8 cellular contexts compared by ENCODE assay signal in genomic region chr19:531753-532571, GRCh38. TPM values are rescaled to one million over a fixed set of nuclear protein-coding genes. Genes with fewer than 3 reads are reported as not detected.
DNase-seq lines count a peak whose midpoint lies in the region; ATAC-seq and TF ChIP-seq lines count a peak whose summit lies in the region.

TSS of gene CDC34 (plus strand) at chr19:531760. CDS start at chr19:531932, 172 bp downstream.

- peaks cover 41% of the 10 kb centered on the region for H3K36me3 Mint-ChIP-seq in dendritic cell treated with granulocyte-macrophage colony-stimulating factor and Interleukin-4, amounts not matched to agents 40 ng/mL and 50 ng/mL, for 4 days (ENCODE audit: low read depth)
- H3K36me3 Mint-ChIP-seq in type B pancreatic cell, result no peaks in the 10 kb centered on the region

- H2BK5ac ChIP-seq in mesendoderm (ENCODE audit: low read length), result peak within 1 kb of the TSS; percentile 84

- WGBS in mesendoderm (ENCODE audit: extremely low coverage, insufficient coverage, low lambda C conversion rate), result no CpG with 5 or more reads among the region's 84 CpGs

- no peak within 1 kb of the TSS for H2BK120ac ChIP-seq in mesendoderm (ENCODE audit: low read depth, low read length)

- no peaks in the 10 kb centered on the region for H3K27me3 ChIP-seq in mesendoderm (ENCODE audit: insufficient read depth, low read length, poor library complexity)

- TF ChIP-seq CTCF in GM12864 (IDR thresholded peaks at IDR 0.05; ENCODE audit: low read depth, low read length, missing control alignments) (no peak), type B pancreatic cell (conservative IDR thresholded peaks at IDR 0.05) (no peak)

- H4K5ac ChIP-seq in mesendoderm (ENCODE audit: low read length), result no peak within 1 kb of the TSS

- peak within 1 kb of the TSS; percentile 100 for H3K56ac ChIP-seq in mesendoderm (ENCODE audit: low read length)

- peak within 1 kb of the TSS; percentile 89 for H3K23ac ChIP-seq in mesendoderm (ENCODE audit: low read length)

- no peaks in the 10 kb centered on the region for H3K36me3 ChIP-seq in mesendoderm (ENCODE audit: control insufficient read depth, insufficient read depth, low read length)

- H3K4me2 ChIP-seq in mesendoderm (ENCODE audit: low read length), result peak within 1 kb of the TSS; percentile 95

- H3K79me2 ChIP-seq in mesendoderm (ENCODE audit: control insufficient read depth, insufficient read depth, low read length), result peaks cover 35% of the 10 kb centered on the region

- H3K27me3 Mint-ChIP-seq in dendritic cell treated with granulocyte-macrophage colony-stimulating factor and Interleukin-4, amounts not matched to agents 40 ng/mL and 50 ng/mL, for 4 days, result peaks cover 8% of the 10 kb centered on the region
- no peaks in the 10 kb centered on the region for H3K27me3 Mint-ChIP-seq in type B pancreatic cell

- H4K8ac ChIP-seq in mesendoderm (ENCODE audit: low read depth, low read length), result no peak within 1 kb of the TSS

- H3K9me3 Mint-ChIP-seq in dendritic cell treated with granulocyte-macrophage colony-stimulating factor and Interleukin-4, amounts not matched to agents 40 ng/mL and 50 ng/mL, for 4 days, result no peaks in the 10 kb centered on the region
- no peaks in the 10 kb centered on the region for H3K9me3 Mint-ChIP-seq in type B pancreatic cell

- H3K4me3 Mint-ChIP-seq in dendritic cell treated with granulocyte-macrophage colony-stimulating factor and Interleukin-4, amounts not matched to agents 40 ng/mL and 50 ng/mL, for 4 days, result peak within 1 kb of the TSS; percentile 92
- peak within 1 kb of the TSS; percentile 96 for H3K4me3 Mint-ChIP-seq in type B pancreatic cell

- peak within 1 kb of the TSS; percentile 97 for H3K9ac ChIP-seq in mesendoderm (ENCODE audit: low read length)

- no peak within 1 kb of the TSS for H2BK15ac ChIP-seq in mesendoderm (replicated peaks; ENCODE audit: low read depth)

- intact Hi-C loops in dendritic cell treated with granulocyte-macrophage colony-stimulating factor and Interleukin-4, amounts not matched to agents 40 ng/mL and 50 ng/mL, for 4 days (cut with micrococcal nuclease), result loop anchor here (5.0 kb wide), 1 partner anchor 40 kb away; the partner anchor contains the start of gene BSG

- peaks cover 46% of the 10 kb centered on the region for H3K4me1 Mint-ChIP-seq in dendritic cell treated with granulocyte-macrophage colony-stimulating factor and Interleukin-4, amounts not matched to agents 40 ng/mL and 50 ng/mL, for 4 days (ENCODE audit: low read depth)
- peaks cover 9% of the 10 kb centered on the region for H3K4me1 Mint-ChIP-seq in type B pancreatic cell (ENCODE audit: unreplicated experiment)

- H2AK5ac ChIP-seq in mesendoderm (ENCODE audit: low read length), result peak within 1 kb of the TSS; percentile 51

- H3K79me1 ChIP-seq in mesendoderm (ENCODE audit: low read length), result peaks cover 17% of the 10 kb centered on the region

- peaks cover 4% of the 10 kb centered on the region for H3K4me1 ChIP-seq in mesendoderm (ENCODE audit: control insufficient read depth, low read depth, low read length)

- H3K27ac ChIP-seq in mesendoderm (ENCODE audit: low read depth, low read length), result peak within 1 kb of the TSS; percentile 98

- DNase-seq in GM12864 (ENCODE audit: low read depth) (no peak), NCI-H69 (lab: John Stamatoyannopoulos, UW) (peak; percentile 55), mesendoderm (no peak), type B pancreatic cell (ENCODE audit: extremely low spot score, unreplicated experiment) (no peak), cortex of kidney (lab: John Stamatoyannopoulos, UW) (no peak)

- H3K27ac Mint-ChIP-seq in dendritic cell treated with granulocyte-macrophage colony-stimulating factor and Interleukin-4, amounts not matched to agents 40 ng/mL and 50 ng/mL, for 4 days, result peak within 1 kb of the TSS; percentile 82
- peak within 1 kb of the TSS; percentile 67 for H3K27ac Mint-ChIP-seq in type B pancreatic cell

- ATAC-seq in GM21723 (IDR thresholded peaks at IDR 0.05; ENCODE audit: unreplicated experiment) (peak; percentile 11), GM19328 (IDR thresholded peaks at IDR 0.05; ENCODE audit: unreplicated experiment) (no peak)

- H3K4ac ChIP-seq in mesendoderm (ENCODE audit: low read depth, low read length), result peak within 1 kb of the TSS; percentile 89

- peak within 1 kb of the TSS; percentile 83 for H3K4me3 ChIP-seq in GM12864 (ENCODE audit: low read depth, low read length)
- H3K4me3 ChIP-seq in mesendoderm (ENCODE audit: low read length), result peak within 1 kb of the TSS; percentile 93

- H3K18ac ChIP-seq in mesendoderm (ENCODE audit: low read length), result peak within 1 kb of the TSS; percentile 93

RNA-seq across cellular contexts. Expression of gene CDC34, which starts in this region (rescaled TPM):
- polyA plus RNA-seq in mesendoderm (2013, experiment 1 of 2), result 78.8 TPM
- 81.6 TPM for polyA plus RNA-seq in mesendoderm (2013, experiment 2 of 2)
- total RNA-seq in type B pancreatic cell (ENCODE audit: low replicate concordance), result 93.0 and 95.0 TPM in 2 replicates
